ENCODE assay signal across 8 cellular contexts in the genomic region with DNA sequence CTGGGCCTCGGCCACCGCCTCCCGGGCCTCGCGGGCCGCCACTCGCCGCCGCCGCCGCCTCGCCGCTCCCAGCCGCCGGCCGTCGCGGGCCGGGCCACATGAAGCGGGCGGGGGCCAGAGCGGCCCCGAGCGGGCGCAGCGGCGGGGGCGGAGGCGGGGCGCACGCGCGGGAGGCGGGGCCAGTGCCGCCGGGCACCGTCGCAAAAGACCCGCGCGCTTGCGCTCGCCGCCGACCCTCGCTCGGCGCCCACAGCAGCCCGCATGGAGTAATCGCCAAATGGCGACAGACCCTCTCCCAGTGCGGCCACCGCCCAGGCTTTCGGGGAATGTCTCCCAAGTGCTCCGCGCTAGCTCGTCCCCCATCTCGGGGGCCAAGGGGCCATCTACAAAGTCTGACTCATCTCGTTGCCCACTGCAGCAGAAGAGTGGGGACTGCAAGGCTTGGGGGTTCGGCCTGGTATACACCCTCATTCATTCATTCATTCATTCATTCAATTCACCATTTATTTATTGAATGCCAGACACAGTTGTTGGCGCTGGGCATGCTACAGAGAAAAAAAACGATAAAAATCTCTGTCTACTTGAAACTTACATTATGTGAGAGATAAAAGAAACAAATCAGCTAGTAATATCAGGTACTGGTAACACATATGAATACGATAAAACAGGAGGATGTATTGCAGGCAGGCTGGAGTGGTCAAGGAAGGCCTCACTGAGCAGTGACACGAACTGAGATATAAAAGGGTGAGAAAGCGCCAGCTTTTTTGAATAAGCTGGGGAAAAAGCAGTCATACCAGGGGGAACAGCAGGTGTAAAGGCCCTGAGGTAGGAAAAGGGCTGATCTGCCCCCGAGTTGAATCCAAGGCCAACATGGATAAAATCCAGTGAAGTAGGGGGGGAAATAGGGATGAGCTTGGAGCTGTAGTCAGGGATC.
DNase-seq lines count a peak whose midpoint lies in the region; ATAC-seq lines count a peak whose summit lies in the region.

A gene with protein sequence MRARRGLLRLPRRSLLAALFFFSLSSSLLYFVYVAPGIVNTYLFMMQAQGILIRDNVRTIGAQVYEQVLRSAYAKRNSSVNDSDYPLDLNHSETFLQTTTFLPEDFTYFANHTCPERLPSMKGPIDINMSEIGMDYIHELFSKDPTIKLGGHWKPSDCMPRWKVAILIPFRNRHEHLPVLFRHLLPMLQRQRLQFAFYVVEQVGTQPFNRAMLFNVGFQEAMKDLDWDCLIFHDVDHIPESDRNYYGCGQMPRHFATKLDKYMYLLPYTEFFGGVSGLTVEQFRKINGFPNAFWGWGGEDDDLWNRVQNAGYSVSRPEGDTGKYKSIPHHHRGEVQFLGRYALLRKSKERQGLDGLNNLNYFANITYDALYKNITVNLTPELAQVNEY (minus strand): TSS at position 100 of the 934 bp plus-strand sequence. CDS start 188 bp downstream, outside the sequence.

- DNase-seq in SIG-M5 treated with dmso at 0.1 percent for 504 hours (lab: John Stamatoyannopoulos, UW; ENCODE audit: unreplicated experiment) (peak; percentile 90), SIG-M5 (lab: John Stamatoyannopoulos, UW) (no peak), NCI-H345 treated with DMSO at 0.1 percent for 48 hours (lab: John Stamatoyannopoulos, UW; ENCODE audit: unreplicated experiment) (peak; percentile 66), cerebellar cortex (ENCODE audit: low spot score) (peak; percentile 71), islet precursor cell (peak; percentile 91)
- peak; percentile 22 to 51 for DNase-seq in stimulated activated CD4-positive, alpha-beta T cell treated with anti-CD3 and anti-CD28 coated beads, Interleukin-12 subunit alpha, Interleukin-12 subunit beta, amount 100 ng/mL, for 24 hours (ENCODE audit: low read depth in 2 of 2)

- peak; percentile 66 for ATAC-seq in HG03039 (IDR thresholded peaks at IDR 0.05; ENCODE audit: unreplicated experiment)
- ATAC-seq in activated CD4-positive, CD25-positive, alpha-beta regulatory T cell treated with anti-CD3 and anti-CD28 coated beads, Interleukin-2, amount 50 U/mL, for 24 hours, result peak; percentile 74 to 76
